1 cellular context compared by ENCODE assay signal in the genomic region with DNA sequence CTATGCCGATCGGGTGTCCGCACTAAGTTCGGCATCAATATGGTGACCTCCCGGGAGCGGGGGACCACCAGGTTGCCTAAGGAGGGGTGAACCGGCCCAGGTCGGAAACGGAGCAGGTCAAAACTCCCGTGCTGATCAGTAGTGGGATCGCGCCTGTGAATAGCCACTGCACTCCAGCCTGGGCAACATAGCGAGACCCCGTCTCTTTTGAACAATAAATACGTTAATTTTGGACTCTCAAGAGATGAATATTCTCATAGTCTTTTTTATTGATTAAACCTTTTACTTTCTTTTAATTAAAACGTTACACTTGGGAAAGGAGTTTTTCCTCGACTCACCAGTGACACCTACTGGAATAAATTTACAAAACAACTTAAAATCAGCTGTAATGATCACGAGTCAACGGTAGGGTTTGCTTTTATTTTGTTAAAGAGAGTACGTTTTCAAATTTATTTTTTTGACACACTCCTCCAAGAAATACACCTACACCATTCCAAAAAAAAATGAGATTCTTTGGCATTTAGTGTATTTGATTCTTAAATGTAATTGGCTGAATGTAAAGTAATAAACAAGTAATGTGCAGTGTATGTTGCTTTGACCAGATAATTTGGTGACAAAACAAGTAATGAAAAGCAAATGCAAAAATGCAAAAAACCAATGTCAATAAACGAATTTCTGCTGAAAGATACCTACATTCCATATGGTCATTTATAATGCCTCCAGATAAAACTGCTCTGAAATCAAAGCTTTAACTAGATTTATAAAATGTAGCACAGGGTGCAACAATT.
TF ChIP-seq lines count a peak whose summit lies in the region.

No MANE protein-coding gene starts in this region.

TF ChIP-seq in K562, 482 proteins besides CTCF, POLR2A, EP300 and RAD21 (continued from another document and continues in another):
- TF ChIP-seq LARP7 (IDR thresholded peaks at IDR 0.05) (0 out of 2 replicates have a peak, but pooled peaks have one; percentile 14), FOXP4 (CRISPR knock-in tag; IDR thresholded peaks at IDR 0.05; ENCODE audit: borderline replicate concordance) (no peak), ZNF655 (CRISPR knock-in tag; IDR thresholded peaks at IDR 0.05) (no peak), ZNF224 (CRISPR knock-in tag; IDR thresholded peaks at IDR 0.05) (no peak), SP2 (IDR thresholded peaks at IDR 0.05; ENCODE audit: extremely low read depth, low read depth, low read length, poor library complexity, severe bottlenecking) (no peak), EHMT2 (IDR thresholded peaks at IDR 0.05) (no peak), ERF (CRISPR knock-in tag; IDR thresholded peaks at IDR 0.05) (no peak), CHCHD3 (CRISPR knock-in tag; IDR thresholded peaks at IDR 0.05) (no peak), FOXA3 (CRISPR knock-in tag; conservative IDR thresholded peaks at IDR 0.05 in 1 of 2, IDR thresholded peaks at IDR 0.05 in 1 of 2) (no peak), FOSL1 (tag; conservative IDR thresholded peaks at IDR 0.05) (peak; percentile 64; the same call in 1 of the 2 replicates), ZNF3 (CRISPR knock-in tag; IDR thresholded peaks at IDR 0.05) (no peak), MCM3 (IDR thresholded peaks at IDR 0.05) (no peak), ARID4B (CRISPR knock-in tag; IDR thresholded peaks at IDR 0.05) (no peak), SPI1 (IDR thresholded peaks at IDR 0.05; ENCODE audit: borderline replicate concordance, low read depth, low read length) (no peak), KDM4B (IDR thresholded peaks at IDR 0.05; ENCODE audit: borderline replicate concordance in 2 of 2, low read depth in 1 of 2) (no peak), ZBTB9 (CRISPR knock-in tag; IDR thresholded peaks at IDR 0.05) (no peak), MCM2 (IDR thresholded peaks at IDR 0.05; ENCODE audit: low read depth) (no peak), KLF1 (tag; IDR thresholded peaks at IDR 0.05) (no peak), HNRNPLL (IDR thresholded peaks at IDR 0.05; ENCODE audit: low read depth, low read length, poor library complexity, severe bottlenecking) (peak; percentile 30), ZNF274 (IDR thresholded peaks at IDR 0.05; ENCODE audit: borderline replicate concordance, low read depth, low read length) (no peak), RFX7 (CRISPR knock-in tag; IDR thresholded peaks at IDR 0.05) (no peak), TBP (optimal IDR thresholded peaks at IDR 0.05; ENCODE audit: low read depth, low read length) (no peak)
- TF ChIP-seq, protein P1, sequence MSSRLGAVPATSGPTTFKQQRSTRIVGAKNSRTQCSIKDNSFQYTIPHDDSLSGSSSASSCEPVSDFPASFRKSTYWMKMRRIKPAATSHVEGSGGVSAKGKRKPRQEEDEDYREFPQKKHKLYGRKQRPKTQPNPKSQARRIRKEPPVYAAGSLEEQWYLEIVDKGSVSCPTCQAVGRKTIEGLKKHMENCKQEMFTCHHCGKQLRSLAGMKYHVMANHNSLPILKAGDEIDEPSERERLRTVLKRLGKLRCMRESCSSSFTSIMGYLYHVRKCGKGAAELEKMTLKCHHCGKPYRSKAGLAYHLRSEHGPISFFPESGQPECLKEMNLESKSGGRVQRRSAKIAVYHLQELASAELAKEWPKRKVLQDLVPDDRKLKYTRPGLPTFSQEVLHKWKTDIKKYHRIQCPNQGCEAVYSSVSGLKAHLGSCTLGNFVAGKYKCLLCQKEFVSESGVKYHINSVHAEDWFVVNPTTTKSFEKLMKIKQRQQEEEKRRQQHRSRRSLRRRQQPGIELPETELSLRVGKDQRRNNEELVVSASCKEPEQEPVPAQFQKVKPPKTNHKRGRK (tag; IDR thresholded peaks at IDR 0.05), result 0 out of 2 replicates have a peak, but pooled peaks have one; percentile 14
- TF ChIP-seq, protein P2, sequence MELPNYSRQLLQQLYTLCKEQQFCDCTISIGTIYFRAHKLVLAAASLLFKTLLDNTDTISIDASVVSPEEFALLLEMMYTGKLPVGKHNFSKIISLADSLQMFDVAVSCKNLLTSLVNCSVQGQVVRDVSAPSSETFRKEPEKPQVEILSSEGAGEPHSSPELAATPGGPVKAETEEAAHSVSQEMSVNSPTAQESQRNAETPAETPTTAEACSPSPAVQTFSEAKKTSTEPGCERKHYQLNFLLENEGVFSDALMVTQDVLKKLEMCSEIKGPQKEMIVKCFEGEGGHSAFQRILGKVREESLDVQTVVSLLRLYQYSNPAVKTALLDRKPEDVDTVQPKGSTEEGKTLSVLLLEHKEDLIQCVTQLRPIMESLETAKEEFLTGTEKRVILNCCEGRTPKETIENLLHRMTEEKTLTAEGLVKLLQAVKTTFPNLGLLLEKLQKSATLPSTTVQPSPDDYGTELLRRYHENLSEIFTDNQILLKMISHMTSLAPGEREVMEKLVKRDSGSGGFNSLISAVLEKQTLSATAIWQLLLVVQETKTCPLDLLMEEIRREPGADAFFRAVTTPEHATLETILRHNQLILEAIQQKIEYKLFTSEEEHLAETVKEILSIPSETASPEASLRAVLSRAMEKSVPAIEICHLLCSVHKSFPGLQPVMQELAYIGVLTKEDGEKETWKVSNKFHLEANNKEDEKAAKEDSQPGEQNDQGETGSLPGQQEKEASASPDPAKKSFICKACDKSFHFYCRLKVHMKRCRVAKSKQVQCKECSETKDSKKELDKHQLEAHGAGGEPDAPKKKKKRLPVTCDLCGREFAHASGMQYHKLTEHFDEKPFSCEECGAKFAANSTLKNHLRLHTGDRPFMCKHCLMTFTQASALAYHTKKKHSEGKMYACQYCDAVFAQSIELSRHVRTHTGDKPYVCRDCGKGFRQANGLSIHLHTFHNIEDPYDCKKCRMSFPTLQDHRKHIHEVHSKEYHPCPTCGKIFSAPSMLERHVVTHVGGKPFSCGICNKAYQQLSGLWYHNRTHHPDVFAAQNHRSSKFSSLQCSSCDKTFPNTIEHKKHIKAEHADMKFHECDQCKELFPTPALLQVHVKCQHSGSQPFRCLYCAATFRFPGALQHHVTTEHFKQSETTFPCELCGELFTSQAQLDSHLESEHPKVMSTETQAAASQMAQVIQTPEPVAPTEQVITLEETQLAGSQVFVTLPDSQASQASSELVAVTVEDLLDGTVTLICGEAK (IDR thresholded peaks at IDR 0.05), result no peak
- TF ChIP-seq, protein P2 (CRISPR knock-in tag; IDR thresholded peaks at IDR 0.05), result no peak
- TF ChIP-seq, protein P3, sequence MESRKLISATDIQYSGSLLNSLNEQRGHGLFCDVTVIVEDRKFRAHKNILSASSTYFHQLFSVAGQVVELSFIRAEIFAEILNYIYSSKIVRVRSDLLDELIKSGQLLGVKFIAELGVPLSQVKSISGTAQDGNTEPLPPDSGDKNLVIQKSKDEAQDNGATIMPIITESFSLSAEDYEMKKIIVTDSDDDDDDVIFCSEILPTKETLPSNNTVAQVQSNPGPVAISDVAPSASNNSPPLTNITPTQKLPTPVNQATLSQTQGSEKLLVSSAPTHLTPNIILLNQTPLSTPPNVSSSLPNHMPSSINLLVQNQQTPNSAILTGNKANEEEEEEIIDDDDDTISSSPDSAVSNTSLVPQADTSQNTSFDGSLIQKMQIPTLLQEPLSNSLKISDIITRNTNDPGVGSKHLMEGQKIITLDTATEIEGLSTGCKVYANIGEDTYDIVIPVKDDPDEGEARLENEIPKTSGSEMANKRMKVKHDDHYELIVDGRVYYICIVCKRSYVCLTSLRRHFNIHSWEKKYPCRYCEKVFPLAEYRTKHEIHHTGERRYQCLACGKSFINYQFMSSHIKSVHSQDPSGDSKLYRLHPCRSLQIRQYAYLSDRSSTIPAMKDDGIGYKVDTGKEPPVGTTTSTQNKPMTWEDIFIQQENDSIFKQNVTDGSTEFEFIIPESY (CRISPR knock-in tag; IDR thresholded peaks at IDR 0.05), result no peak
- TF ChIP-seq, protein P4, sequence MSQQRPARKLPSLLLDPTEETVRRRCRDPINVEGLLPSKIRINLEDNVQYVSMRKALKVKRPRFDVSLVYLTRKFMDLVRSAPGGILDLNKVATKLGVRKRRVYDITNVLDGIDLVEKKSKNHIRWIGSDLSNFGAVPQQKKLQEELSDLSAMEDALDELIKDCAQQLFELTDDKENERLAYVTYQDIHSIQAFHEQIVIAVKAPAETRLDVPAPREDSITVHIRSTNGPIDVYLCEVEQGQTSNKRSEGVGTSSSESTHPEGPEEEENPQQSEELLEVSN (IDR thresholded peaks at IDR 0.05; ENCODE audit: borderline replicate concordance in 1 of 2, extremely low read depth in 1 of 2, insufficient read depth in 1 of 2, insufficient read length in 1 of 2, low read depth in 1 of 2, low read length in 1 of 2, poor library complexity in 1 of 2, severe bottlenecking in 1 of 2), result no peak
